In the genomic region with DNA sequence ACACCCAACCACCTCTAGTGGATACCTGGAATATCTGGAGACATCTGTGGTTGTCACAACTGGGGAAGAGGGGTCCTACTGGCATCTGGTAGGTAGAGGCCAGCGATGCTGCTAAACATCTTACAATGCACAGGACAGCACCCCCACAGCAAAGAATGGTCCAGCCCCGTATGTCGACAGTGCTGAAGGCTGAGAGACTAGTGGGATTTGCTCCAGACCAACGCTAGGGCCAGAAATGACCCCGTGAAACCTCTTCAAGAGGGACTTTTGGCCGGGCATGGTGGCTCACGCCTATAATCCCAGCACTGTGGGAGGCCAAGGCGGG, we compare ENCODE assay signal across 1 cellular context.
TF ChIP-seq lines count a peak whose summit lies in the region.

No MANE protein-coding gene starts in this region.

TF ChIP-seq in K562, 482 proteins besides CTCF, POLR2A, EP300 and RAD21:
- TF ChIP-seq, protein P1, sequence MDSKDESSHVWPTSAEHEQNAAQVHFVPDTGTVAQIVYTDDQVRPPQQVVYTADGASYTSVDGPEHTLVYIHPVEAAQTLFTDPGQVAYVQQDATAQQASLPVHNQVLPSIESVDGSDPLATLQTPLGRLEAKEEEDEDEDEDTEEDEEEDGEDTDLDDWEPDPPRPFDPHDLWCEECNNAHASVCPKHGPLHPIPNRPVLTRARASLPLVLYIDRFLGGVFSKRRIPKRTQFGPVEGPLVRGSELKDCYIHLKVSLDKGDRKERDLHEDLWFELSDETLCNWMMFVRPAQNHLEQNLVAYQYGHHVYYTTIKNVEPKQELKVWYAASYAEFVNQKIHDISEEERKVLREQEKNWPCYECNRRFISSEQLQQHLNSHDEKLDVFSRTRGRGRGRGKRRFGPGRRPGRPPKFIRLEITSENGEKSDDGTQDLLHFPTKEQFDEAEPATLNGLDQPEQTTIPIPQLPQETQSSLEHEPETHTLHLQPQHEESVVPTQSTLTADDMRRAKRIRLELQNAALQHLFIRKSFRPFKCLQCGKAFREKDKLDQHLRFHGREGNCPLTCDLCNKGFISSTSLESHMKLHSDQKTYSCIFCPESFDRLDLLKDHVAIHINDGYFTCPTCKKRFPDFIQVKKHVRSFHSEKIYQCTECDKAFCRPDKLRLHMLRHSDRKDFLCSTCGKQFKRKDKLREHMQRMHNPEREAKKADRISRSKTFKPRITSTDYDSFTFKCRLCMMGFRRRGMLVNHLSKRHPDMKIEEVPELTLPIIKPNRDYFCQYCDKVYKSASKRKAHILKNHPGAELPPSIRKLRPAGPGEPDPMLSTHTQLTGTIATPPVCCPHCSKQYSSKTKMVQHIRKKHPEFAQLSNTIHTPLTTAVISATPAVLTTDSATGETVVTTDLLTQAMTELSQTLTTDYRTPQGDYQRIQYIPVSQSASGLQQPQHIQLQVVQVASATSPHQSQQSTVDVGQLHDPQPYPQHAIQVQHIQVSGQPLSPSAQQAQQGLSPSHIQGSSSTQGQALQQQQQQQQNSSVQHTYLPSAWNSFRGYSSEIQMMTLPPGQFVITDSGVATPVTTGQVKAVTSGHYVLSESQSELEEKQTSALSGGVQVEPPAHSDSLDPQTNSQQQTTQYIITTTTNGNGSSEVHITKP (IDR thresholded peaks at IDR 0.05; ENCODE audit: partially characterized antibody): peak; percentile 72
- no peak for TF ChIP-seq ZNF584 (CRISPR knock-in tag; IDR thresholded peaks at IDR 0.05; ENCODE audit: low read depth)
